In genomic region chr6:328924-329323, GRCh38 we compare ENCODE assay signal across 21 cellular contexts.
"Had no signal": no experiment of that assay in that cellular context is flagged by ENCODE, and none has a peak within 500 bp of the region (broad histone marks: within the 10 kb centered on the region; RNA-seq: fewer than 3 reads in every experiment).

No MANE protein-coding gene starts in this region.

- H3K9me3 ChIP-seq: body of pancreas, gastrocnemius medialis, suprapubic skin, transverse colon, uterus had no signal

- H3K4me3 Mint-ChIP-seq: activated CD4-positive, alpha-beta memory T cell treated with anti-CD3 and anti-CD28 coated beads for 36 hours; activated CD4-positive, alpha-beta T cell treated with anti-CD3 and anti-CD28 coated beads for 36 hours; activated CD8-positive, alpha-beta memory T cell treated with anti-CD3 and anti-CD28 coated beads, Interleukin-2, amount 10 ng/mL, durations not matched to agents 7 days and 5 days; activated naive CD8-positive, alpha-beta T cell treated with anti-CD3 and anti-CD28 coated beads, Interleukin-2, amount 10 ng/mL, durations not matched to agents 7 days and 5 days; nephron progenitor cell; stimulated activated naive CD8-positive, alpha-beta T cell treated with anti-CD3 and anti-CD28 coated beads, Interleukin-15, amount 100 ng/mL, for 72 hours had no signal

- H3K27me3 Mint-ChIP-seq: activated CD4-positive, alpha-beta T cell treated with anti-CD3 and anti-CD28 coated beads for 36 hours; activated CD8-positive, alpha-beta memory T cell treated with anti-CD3 and anti-CD28 coated beads, Interleukin-2, amount 10 ng/mL, durations not matched to agents 7 days and 5 days; activated naive CD8-positive, alpha-beta T cell treated with anti-CD3 and anti-CD28 coated beads, Interleukin-2, amount 10 ng/mL, durations not matched to agents 7 days and 5 days; stimulated activated naive CD8-positive, alpha-beta T cell treated with anti-CD3 and anti-CD28 coated beads, Interleukin-15, amount 100 ng/mL, for 72 hours had no signal

- H3K27ac Mint-ChIP-seq: activated CD4-positive, alpha-beta memory T cell treated with anti-CD3 and anti-CD28 coated beads for 36 hours; activated CD4-positive, alpha-beta T cell treated with anti-CD3 and anti-CD28 coated beads for 36 hours; activated CD8-positive, alpha-beta memory T cell treated with anti-CD3 and anti-CD28 coated beads, Interleukin-2, amount 10 ng/mL, durations not matched to agents 7 days and 5 days; activated naive CD8-positive, alpha-beta T cell treated with anti-CD3 and anti-CD28 coated beads, Interleukin-2, amount 10 ng/mL, durations not matched to agents 7 days and 5 days; activated T-helper 2 cell treated with anti-CD3 and anti-CD28 coated beads, Interferon-gamma antibody, Interleukin-2, Interleukin-4, amounts not matched to agents 10 μg/mL and 5 μg/mL and 100 μg/mL, durations not matched to agents 14 hours and 24 hours and 36 hours; nephron progenitor cell; stimulated activated naive CD8-positive, alpha-beta T cell treated with anti-CD3 and anti-CD28 coated beads, Interleukin-15, amount 100 ng/mL, for 72 hours had no signal

- FAIRE-seq: colon, keratinocyte had no signal

- H3K27me3 ChIP-seq: body of pancreas, gastrocnemius medialis, suprapubic skin, transverse colon, uterus had no signal

- H3K4me1 Mint-ChIP-seq: activated CD4-positive, alpha-beta T cell treated with anti-CD3 and anti-CD28 coated beads for 36 hours; stimulated activated naive CD8-positive, alpha-beta T cell treated with anti-CD3 and anti-CD28 coated beads, Interleukin-15, amount 100 ng/mL, for 72 hours had no signal

- H3K9me3 Mint-ChIP-seq: activated CD4-positive, alpha-beta memory T cell treated with anti-CD3 and anti-CD28 coated beads for 36 hours; activated naive CD8-positive, alpha-beta T cell treated with anti-CD3 and anti-CD28 coated beads, Interleukin-2, amount 10 ng/mL, durations not matched to agents 7 days and 5 days; activated T-helper 2 cell treated with anti-CD3 and anti-CD28 coated beads, Interferon-gamma antibody, Interleukin-2, Interleukin-4, amounts not matched to agents 10 μg/mL and 5 μg/mL and 100 μg/mL, durations not matched to agents 14 hours and 24 hours and 36 hours; stimulated activated naive CD8-positive, alpha-beta T cell treated with anti-CD3 and anti-CD28 coated beads, Interleukin-15, amount 100 ng/mL, for 72 hours had no signal

- H3K27ac ChIP-seq: body of pancreas, gastrocnemius medialis, suprapubic skin, WERI-Rb-1 had no signal

- ATAC-seq: body of pancreas had no signal

- H3K4me3 ChIP-seq: body of pancreas, gastrocnemius medialis, lung, suprapubic skin, transverse colon, uterus had no signal

- DNase-seq: activated CD4-positive, alpha-beta memory T cell treated with anti-CD3 and anti-CD28 coated beads for 36 hours; activated CD4-positive, alpha-beta T cell treated with anti-CD3 and anti-CD28 coated beads for 36 hours; activated CD8-positive, alpha-beta memory T cell treated with anti-CD3 and anti-CD28 coated beads, Interleukin-2, amount 10 ng/mL, durations not matched to agents 7 days and 5 days; activated naive CD4-positive, alpha-beta T cell treated with Interleukin-2 at 50 U/mL for 16 hours; activated naive CD8-positive, alpha-beta T cell treated with anti-CD3 and anti-CD28 coated beads, Interleukin-2, amount 10 ng/mL, durations not matched to agents 7 days and 5 days; body of pancreas; caudate nucleus; gastrocnemius medialis; midbrain; nephron progenitor cell; occipital lobe; retina; stimulated activated naive CD8-positive, alpha-beta T cell treated with anti-CD3 and anti-CD28 coated beads, Interleukin-15, amount 100 ng/mL, for 72 hours; uterus; WERI-Rb-1 had no signal

- H3K36me3 ChIP-seq: gastrocnemius medialis, suprapubic skin, transverse colon, uterus had no signal
